8 cellular contexts compared by ENCODE assay signal in the genomic region with DNA sequence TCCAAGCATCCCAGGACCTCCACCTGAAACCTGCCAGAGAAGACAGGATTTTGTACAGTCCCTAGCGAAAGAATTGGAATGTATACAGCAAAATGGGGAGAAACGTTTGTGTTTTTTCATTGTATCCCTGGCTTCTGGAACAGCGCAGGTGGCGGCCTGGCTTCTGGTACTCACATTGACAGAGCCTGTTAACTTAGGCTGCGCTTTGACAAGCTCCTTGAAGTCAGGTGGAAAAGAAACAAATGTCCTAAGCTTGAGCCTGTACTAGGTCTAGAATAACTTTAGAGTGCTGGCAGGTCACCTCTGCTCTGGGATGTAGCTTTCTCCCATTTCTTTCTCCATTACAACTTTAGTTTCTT.
DNase-seq lines count a peak whose midpoint lies in the region; ATAC-seq and TF ChIP-seq lines count a peak whose summit lies in the region.

No MANE protein-coding gene starts in this region.

- no peaks in the 10 kb centered on the region for H3K9me2 ChIP-seq in SK-N-SH

- no peak for TF ChIP-seq EP300 in SK-N-SH (IDR thresholded peaks at IDR 0.05; ENCODE audit: borderline replicate concordance in 1 of 2, low read depth in 1 of 2, low read length in 1 of 2)

- H2AFZ ChIP-seq in SK-N-SH (ENCODE audit: low read depth): no peak overlapping the region

- no peaks in the 10 kb centered on the region for H3K27me3 ChIP-seq in SK-N-SH (ENCODE audit: insufficient read depth)
- no peaks in the 10 kb centered on the region for H3K27me3 ChIP-seq in mucosa of stomach (ENCODE audit: control insufficient read depth, insufficient read depth, low read length)

- H3K27ac Mint-ChIP-seq in activated naive CD8-positive, alpha-beta T cell: peak overlapping the region; percentile 87

- WGBS in SK-N-SH (ENCODE audit: low lambda C conversion rate): 82% methylated on average over 5 of the region's 5 CpGs

- POLR2A ChIA-PET in SK-N-SH (lab: Yijun Ruan, JAX): interaction anchor here (1.5 kb wide), 1 partner anchor 355 kb away, joined by 6 read pairs; no protein-coding TSS in a partner anchor

- H3K4me3 ChIP-seq in SK-N-SH (ENCODE audit: low read depth in 2 of 2, low read length in 1 of 2): no peak overlapping the region
- no peak overlapping the region for H3K4me3 ChIP-seq in mucosa of stomach (ENCODE audit: low read length)

- H3K27ac ChIP-seq in SK-N-SH (ENCODE audit: low read depth in 2 of 2, low read length in 1 of 2) (peak overlapping the region in 1 of 2 experiments; percentile 89; a peak in 2 of 4 replicates), substantia nigra (ENCODE audit: low read depth, low read length, poor library complexity, severe bottlenecking) (peak overlapping the region; percentile 85)

- no peaks in the 10 kb centered on the region for H3F3A ChIP-seq in SK-N-SH (replicated peaks; ENCODE audit: insufficient read depth)

- CTCF ChIA-PET in SK-N-SH (lab: Yijun Ruan, JAX): interaction anchor here (0.5 to 5.8 kb wide), 25 partner anchors 9 to 410 kb away, joined by 3 to 97 read pairs (median 4); no protein-coding TSS in a partner anchor

- no peak for TF ChIP-seq RAD21 in SK-N-SH (IDR thresholded peaks at IDR 0.05; ENCODE audit: low read length)

- H3K4me1 Mint-ChIP-seq in activated naive CD8-positive, alpha-beta T cell (ENCODE audit: low read depth): peaks cover 53% of the 10 kb centered on the region

- no peaks in the 10 kb centered on the region for H3K9me3 ChIP-seq in SK-N-SH
- no peaks in the 10 kb centered on the region for H3K9me3 ChIP-seq in mucosa of stomach (ENCODE audit: control insufficient read depth, low read length)

- H3K36me3 ChIP-seq in SK-N-SH (replicated peaks in 1 of 2; ENCODE audit: control insufficient read depth in 1 of 2, insufficient read depth in 2 of 2, low read length in 1 of 2) (no peaks in the 10 kb centered on the region), mucosa of stomach (ENCODE audit: control insufficient read depth, insufficient read depth, low read length) (no peaks in the 10 kb centered on the region)

- H3K4me1 ChIP-seq in SK-N-SH (ENCODE audit: control insufficient read depth in 1 of 2, insufficient read depth in 2 of 2, low read depth in 1 of 2, low read length in 1 of 2) (peaks cover 0 to 7% of the 10 kb centered on the region in 2 experiments; a peak in 1 of 4 replicates), mucosa of stomach (ENCODE audit: control insufficient read depth, insufficient read depth, low read length) (peaks cover 21% of the 10 kb centered on the region)

- no peaks in the 10 kb centered on the region for H3K9me3 Mint-ChIP-seq in activated naive CD8-positive, alpha-beta T cell (ENCODE audit: low read depth)

- H3K27me3 Mint-ChIP-seq in activated naive CD8-positive, alpha-beta T cell: no peaks in the 10 kb centered on the region

- no peak for TF ChIP-seq CTCF in SK-N-SH (IDR thresholded peaks at IDR 0.05)

- H3K4me3 Mint-ChIP-seq in activated naive CD8-positive, alpha-beta T cell: no peak overlapping the region

- H4K20me1 ChIP-seq in SK-N-SH (ENCODE audit: insufficient read depth): no peaks in the 10 kb centered on the region

- no peak overlapping the region for H3K4me2 ChIP-seq in SK-N-SH

- no peaks in the 10 kb centered on the region for H3K79me2 ChIP-seq in SK-N-SH (ENCODE audit: insufficient read depth)

- DNase-seq in SK-N-SH (no peak), substantia nigra (lab: John Stamatoyannopoulos, UW) (no peak), dedifferentiated amniotic fluid mesenchymal stem cell (ENCODE audit: extremely low spot score) (no peak), DMS 273 (lab: John Stamatoyannopoulos, UW; ENCODE audit: unreplicated experiment) (no peak)
- DNase-seq in activated CD8-positive, alpha-beta memory T cell treated with anti-CD3 and anti-CD28 coated beads, Interleukin-2, amount 50 U/mL, for 4 hours: no peak

- peaks cover 3% of the 10 kb centered on the region for H3K36me3 Mint-ChIP-seq in activated naive CD8-positive, alpha-beta T cell

- no peak for ATAC-seq in SK-N-SH treated with all-trans-retinoic acid at 6 μM for 48 hours

- H3K9ac ChIP-seq in SK-N-SH (no peak overlapping the region), mucosa of stomach (ENCODE audit: low read length) (peak overlapping the region; percentile 61)

TF ChIP-seq in SK-N-SH, 30 proteins besides CTCF, POLR2A, EP300 and RAD21:
- 0 out of 2 replicates have a peak, but pooled peaks have one; percentile 8 for TF ChIP-seq MXI1 (IDR thresholded peaks at IDR 0.05; ENCODE audit: low read depth, low read length)
- TF ChIP-seq RFX5 (IDR thresholded peaks at IDR 0.05; ENCODE audit: low read length): no peak

TF ChIP-seq in SK-N-SH treated with all-trans-retinoic acid at 6 μM for 48 hours, 23 proteins besides CTCF, POLR2A, EP300 and RAD21:
- TF ChIP-seq ZC3H10 (CRISPR knock-in tag; IDR thresholded peaks at IDR 0.05) (no peak), BACH2 (CRISPR knock-in tag; IDR thresholded peaks at IDR 0.05; ENCODE audit: borderline replicate concordance) (no peak), ISL1 (CRISPR knock-in tag; IDR thresholded peaks at IDR 0.05) (no peak), ZFP3 (CRISPR knock-in tag; IDR thresholded peaks at IDR 0.05) (no peak)
